16 cellular contexts compared by ENCODE assay signal in genomic region chr3:139654637-139655365, GRCh38. TPM values are rescaled to one million over a fixed set of nuclear protein-coding genes. Genes with fewer than 3 reads are reported as not detected.
A peak's percentile ranks its signal among the peaks of the same experiment; 100 is the strongest.
DNase-seq lines count a peak whose midpoint lies in the region; ATAC-seq, FAIRE-seq and TF ChIP-seq lines count a peak whose summit lies in the region.
"Had no signal": no experiment of that assay in that cellular context is flagged by ENCODE, and none has a peak within 500 bp of the region (broad histone marks: within the 10 kb centered on the region; RNA-seq: fewer than 3 reads in every experiment).

No MANE protein-coding gene starts in this region.

- H3K9me3 ChIP-seq in Caco-2 (no peaks in the 10 kb centered on the region), keratinocyte (ENCODE audit: control insufficient read depth, low read depth, low read length) (no peaks in the 10 kb centered on the region)
- H3K9me3 ChIP-seq: gastrocnemius medialis, HAP-1 had no signal

- H3K27me3 Mint-ChIP-seq in Caco-2 (ENCODE audit: insufficient read depth, unreplicated experiment): no peaks in the 10 kb centered on the region
- no peaks in the 10 kb centered on the region for H3K27me3 Mint-ChIP-seq in activated naive CD4-positive, alpha-beta T cell treated with anti-CD3 and anti-CD28 coated beads for 36 hours (ENCODE audit: low read depth)
- H3K27me3 Mint-ChIP-seq: effector memory CD8-positive, alpha-beta T cell had no signal

- CTCF ChIA-PET in Caco-2 (lab: Charles Lee): no interaction called here
- CTCF ChIA-PET in activated naive CD4-positive, alpha-beta T cell treated with anti-CD3 and anti-CD28 coated beads for 36 hours (lab: Charles Lee): no interaction called here

- H3K27me3 ChIP-seq in Caco-2 (replicated peaks; ENCODE audit: control insufficient read depth, insufficient read depth, low read length) (no peaks in the 10 kb centered on the region), keratinocyte (ENCODE audit: control insufficient read depth, extremely low read depth, insufficient read depth, low read length) (no peaks in the 10 kb centered on the region)
- H3K27me3 ChIP-seq: gastrocnemius medialis had no signal

- no peaks in the 10 kb centered on the region for H3K79me2 ChIP-seq in keratinocyte (ENCODE audit: control insufficient read depth, insufficient read depth, low read length)

- H3K4me3 ChIP-seq in Caco-2 (ENCODE audit: low read depth, low read length) (no peak overlapping the region), keratinocyte (ENCODE audit: control insufficient read depth in 2 of 3, extremely low read depth in 1 of 3, insufficient read depth in 2 of 3, low read depth in 1 of 3, low read length in 3 of 3) (no peak overlapping the region)
- H3K4me3 ChIP-seq: gastrocnemius medialis, HAP-1 had no signal

- H3K4me1 Mint-ChIP-seq in Caco-2 (ENCODE audit: low read depth, unreplicated experiment): peaks cover 27% of the 10 kb centered on the region
- no peaks in the 10 kb centered on the region for H3K4me1 Mint-ChIP-seq in activated naive CD4-positive, alpha-beta T cell treated with anti-CD3 and anti-CD28 coated beads for 36 hours (ENCODE audit: low read depth)

- POLR2A ChIA-PET in Caco-2 (lab: Charles Lee): interaction anchor here (0.6 to 2.0 kb wide), 7 partner anchors 8 to 295 kb away, joined by 3 to 5 read pairs (median 3); no protein-coding TSS in a partner anchor

- no peak for ATAC-seq in GM19351 (IDR thresholded peaks at IDR 0.05; ENCODE audit: unreplicated experiment)
- ATAC-seq: effector memory CD8-positive, alpha-beta T cell; gastrocnemius medialis; PC-3 had no signal

- BruUV-seq in Caco-2 (replicated peaks; lab: Mats Ljungman, UMichigan): TSS peak; percentile 83

- no peaks in the 10 kb centered on the region; the same call in 1 of the 2 replicates for H3K36me3 ChIP-seq in Caco-2 (ENCODE audit: control insufficient read depth, insufficient read depth, low read length)
- no peaks in the 10 kb centered on the region for H3K36me3 ChIP-seq in keratinocyte (ENCODE audit: control insufficient read depth in 2 of 2, extremely low read depth in 1 of 2, insufficient read depth in 2 of 2, low read length in 2 of 2)
- H3K36me3 ChIP-seq: gastrocnemius medialis, HAP-1 had no signal

- no peak overlapping the region for H3K9ac ChIP-seq in keratinocyte (ENCODE audit: control insufficient read depth, extremely low read depth, insufficient read depth, low read length)
- H3K9ac ChIP-seq: KMS-11 had no signal

- TF ChIP-seq CTCF in Caco-2 (IDR thresholded peaks at IDR 0.05; ENCODE audit: insufficient read depth in 1 of 2, low read depth in 1 of 2, low read length in 1 of 2, severe bottlenecking in 1 of 2, unreplicated experiment in 1 of 2): no peak
- no peak for TF ChIP-seq CTCF in keratinocyte (optimal IDR thresholded peaks at IDR 0.05 in 1 of 3, IDR thresholded peaks at IDR 0.05 in 1 of 3, conservative IDR thresholded peaks at IDR 0.05 in 1 of 3; ENCODE audit: extremely low read depth in 1 of 3, insufficient read depth in 2 of 3, low read length in 3 of 3)

- peak overlapping the region; percentile 98 for H3K27ac Mint-ChIP-seq in Caco-2 (ENCODE audit: unreplicated experiment)
- H3K27ac Mint-ChIP-seq in activated naive CD4-positive, alpha-beta T cell treated with anti-CD3 and anti-CD28 coated beads for 36 hours: no peak overlapping the region
- H3K27ac Mint-ChIP-seq: effector memory CD8-positive, alpha-beta T cell had no signal

- H3K4me3 Mint-ChIP-seq in Caco-2 (ENCODE audit: unreplicated experiment): peak overlapping the region; percentile 73
- no peak overlapping the region for H3K4me3 Mint-ChIP-seq in activated naive CD4-positive, alpha-beta T cell treated with anti-CD3 and anti-CD28 coated beads for 36 hours
- H3K4me3 Mint-ChIP-seq: effector memory CD8-positive, alpha-beta T cell had no signal

- dilution Hi-C loops in keratinocyte (cut with MboI; ENCODE audit: extremely low pct_ligation_motif_present, low sequenced_read_pairs): no loop called here

- no peaks in the 10 kb centered on the region for H3K9me1 ChIP-seq in keratinocyte (ENCODE audit: control insufficient read depth, extremely low read depth, insufficient read depth, low read length)

- peaks cover 32% of the 10 kb centered on the region for H3K36me3 Mint-ChIP-seq in Caco-2 (ENCODE audit: insufficient read depth, unreplicated experiment)
- no peaks in the 10 kb centered on the region for H3K36me3 Mint-ChIP-seq in activated naive CD4-positive, alpha-beta T cell treated with anti-CD3 and anti-CD28 coated beads for 36 hours (ENCODE audit: low read depth)

- H4K20me1 ChIP-seq in keratinocyte (ENCODE audit: control insufficient read depth, extremely low read depth, insufficient read depth, low read length): no peaks in the 10 kb centered on the region

- no peak overlapping the region for H2AFZ ChIP-seq in keratinocyte (ENCODE audit: control insufficient read depth, low read length)

- H3K4me1 ChIP-seq in Caco-2 (peaks cover 79% of the 10 kb centered on the region), keratinocyte (ENCODE audit: control insufficient read depth, extremely low read depth, insufficient read depth, low read length) (peaks cover 25% of the 10 kb centered on the region)
- H3K4me1 ChIP-seq: HAP-1 had no signal

- DNase-seq in Caco-2 (peak; percentile 87 to 89), LoVo (ENCODE audit: low spot score) (peak; percentile 28), NCI-H774 (lab: John Stamatoyannopoulos, UW) (peak; percentile 60), keratinocyte (ENCODE audit: low read depth, low spot score) (no peak), RPMI8226 (no peak)
- no peak for DNase-seq in activated naive CD4-positive, alpha-beta T cell treated with anti-CD3 and anti-CD28 coated beads for 36 hours
- no peak for DNase-seq in activated CD4-positive, CD25-positive, alpha-beta regulatory T cell treated with anti-CD3 and anti-CD28 coated beads, Interleukin-2, amount 50 U/mL, for 72 hours
- DNase-seq: DMS 273 treated with DMSO at 0.1 percent for 48 hours; effector memory CD8-positive, alpha-beta T cell; gastrocnemius medialis; NCI-H226; PC-3; stimulated activated CD4-positive, alpha-beta T cell treated with anti-CD3 and anti-CD28 coated beads, Interleukin-12 subunit alpha, Interleukin-12 subunit beta, amount 100 ng/mL, for 4 hours had no signal

- H3K27ac ChIP-seq in keratinocyte (ENCODE audit: control insufficient read depth, insufficient read depth, low read length): no peak overlapping the region
- H3K27ac ChIP-seq: gastrocnemius medialis, KMS-11 had no signal

- H3K4me2 ChIP-seq in keratinocyte (ENCODE audit: control insufficient read depth, extremely low read depth, insufficient read depth, low read depth, low read length): no peak overlapping the region
- H3K4me2 ChIP-seq: KMS-11 had no signal

- H3K9me3 Mint-ChIP-seq in Caco-2 (ENCODE audit: unreplicated experiment): peaks cover 10% of the 10 kb centered on the region
- H3K9me3 Mint-ChIP-seq in activated naive CD4-positive, alpha-beta T cell treated with anti-CD3 and anti-CD28 coated beads for 36 hours: no peaks in the 10 kb centered on the region
- H3K9me3 Mint-ChIP-seq: effector memory CD8-positive, alpha-beta T cell had no signal

- intact Hi-C loops in Caco-2 (cut with micrococcal nuclease; ENCODE audit: unreplicated experiment): loop anchor here (1.0 to 10.0 kb wide), 5 partner anchors 22 to 280 kb away; partner anchors contain the start of genes CLSTN2 and NMNAT3
- intact Hi-C loops in activated naive CD4-positive, alpha-beta T cell treated with anti-CD3 and anti-CD28 coated beads for 36 hours (cut with micrococcal nuclease): no loop called here

- peak; percentile 62 for FAIRE-seq in keratinocyte (lab: Jason Lieb, UNC)

RNA-seq across cellular contexts. Expression of gene NMNAT3, which starts 23.0 kb away (rescaled TPM):
- 17.5 and 17.6 TPM in 2 replicates for total RNA-seq in Caco-2 (2022)
- 1.5 to 2.2 TPM (median 1.6 TPM) in 3 replicates for polyA plus RNA-seq in keratinocyte
- 1.8 TPM for polyA plus RNA-seq in keratinocyte (2011; ENCODE audit: low read depth)
- polyA plus RNA-seq in keratinocyte (2011; cell fraction: cytosol; rRNA removed): 1.4 and 2.2 TPM in 2 replicates
- 1.8 and 2.4 TPM in 2 replicates for polyA plus RNA-seq in keratinocyte (2011; cell fraction: nucleus; rRNA removed)
- 0.80 and 3.1 TPM in 2 replicates for polyA plus RNA-seq in keratinocyte (2012; ENCODE audit: low replicate concordance)
- 1.7 to 2.1 TPM (median 1.8 TPM) in 3 replicates for polyA minus RNA-seq in keratinocyte
- not detected for polyA minus RNA-seq in keratinocyte (2011; cell fraction: cytosol; rRNA and poly(A)+ RNA removed)
- polyA minus RNA-seq in keratinocyte (2011; cell fraction: nucleus; rRNA and poly(A)+ RNA removed): 3.1 and 3.2 TPM in 2 replicates
- 1 to 10 TPM; 6.2 to 7.6 TPM for total RNA-seq in activated naive CD4-positive, alpha-beta T cell treated with anti-CD3 and anti-CD28 coated beads for 36 hours

Comparison
In these comparisons a context has a peak if more than half of its experiments do, and no peak if none do; other contexts are left out.
1. DNase-seq: peak in Caco-2 (2 of 2), LoVo (single experiment) and NCI-H774 (single experiment); none in keratinocyte (single experiment), activated naive CD4-positive, alpha-beta T cell treated with anti-CD3 and anti-CD28 coated beads for 36 hours (single experiment), activated CD4-positive, CD25-positive, alpha-beta regulatory T cell treated with anti-CD3 and anti-CD28 coated beads, Interleukin-2, amount 50 U/mL, for 72 hours (single experiment) and RPMI8226 (single experiment).